1 cellular context compared by ENCODE assay signal in the genomic region with DNA sequence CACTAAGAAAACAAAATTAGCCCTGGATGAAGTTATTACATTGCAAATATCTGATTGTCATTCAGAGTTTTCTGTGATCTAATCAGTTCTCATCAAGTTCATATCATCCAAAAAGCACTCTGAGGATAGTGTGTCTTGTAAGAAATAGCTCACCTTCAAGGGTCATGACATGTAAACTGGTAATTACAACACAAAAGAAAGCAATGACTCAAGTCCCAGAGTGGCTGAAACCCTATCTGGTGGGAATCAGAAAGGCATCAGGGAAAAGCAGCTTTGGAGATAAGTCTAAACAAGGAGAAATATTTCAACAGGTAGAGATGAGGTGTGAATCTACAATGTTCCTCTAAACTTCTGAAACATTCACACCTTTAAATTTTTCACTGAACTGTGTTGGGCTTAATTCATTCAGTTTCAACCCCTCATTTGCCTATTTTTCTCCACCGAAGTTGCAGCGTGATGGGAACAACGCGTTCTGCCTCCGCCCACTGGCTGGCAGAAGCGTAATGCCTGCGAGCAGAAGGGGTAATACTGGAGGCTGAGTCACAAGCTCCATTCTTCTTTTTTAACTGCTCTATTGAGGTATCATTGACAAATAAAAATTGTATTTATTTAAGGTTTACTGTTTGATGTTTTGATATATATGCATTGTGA.
TF ChIP-seq lines count a peak whose summit lies in the region.

No MANE protein-coding gene starts in this region.

TF ChIP-seq in SK-N-SH, 30 proteins besides CTCF, POLR2A, EP300 and RAD21:
- no peak for TF ChIP-seq MXI1 (IDR thresholded peaks at IDR 0.05; ENCODE audit: low read depth, low read length)
- no peak for TF ChIP-seq NFIC (IDR thresholded peaks at IDR 0.05; ENCODE audit: borderline replicate concordance)
- no peak for TF ChIP-seq TAF1 (IDR thresholded peaks at IDR 0.05; ENCODE audit: borderline replicate concordance, low read depth, low read length)
- TF ChIP-seq USF2 (IDR thresholded peaks at IDR 0.05; ENCODE audit: borderline replicate concordance, low read depth, low read length) = no peak
- no peak for TF ChIP-seq SMC3 (IDR thresholded peaks at IDR 0.05; ENCODE audit: low read depth, low read length)
- no peak for TF ChIP-seq FOSL2 (IDR thresholded peaks at IDR 0.05; ENCODE audit: borderline replicate concordance, low read depth)
- no peak for TF ChIP-seq RXRA (IDR thresholded peaks at IDR 0.05; ENCODE audit: borderline replicate concordance, low read depth)
- TF ChIP-seq FOXJ3 (CRISPR knock-in tag; IDR thresholded peaks at IDR 0.05) = no peak
- TF ChIP-seq FOXM1 (IDR thresholded peaks at IDR 0.05; ENCODE audit: low read depth) = no peak
- TF ChIP-seq TEAD4 (IDR thresholded peaks at IDR 0.05; ENCODE audit: borderline replicate concordance, insufficient read depth) = no peak
- no peak for TF ChIP-seq GABPA (IDR thresholded peaks at IDR 0.05; ENCODE audit: low read depth)
- TF ChIP-seq YY1 (IDR thresholded peaks at IDR 0.05; ENCODE audit: low read depth) = no peak
TF ChIP-seq in SK-N-SH: peak in this region for 0.
